In genomic region chr3:31925271-31925630, GRCh38 we compare ENCODE assay signal across 17 cellular contexts. TPM values are rescaled to one million over a fixed set of nuclear protein-coding genes. Genes with fewer than 3 reads are reported as not detected.
DNase-seq lines count a peak whose midpoint lies in the region; ATAC-seq and TF ChIP-seq lines count a peak whose summit lies in the region.
"Had no signal": no experiment of that assay in that cellular context is flagged by ENCODE, and none has a peak within 500 bp of the region (broad histone marks: within the 10 kb centered on the region; RNA-seq: fewer than 3 reads in every experiment).

No MANE protein-coding gene starts in this region.

- peak; percentile 52 for ATAC-seq in GM21390 (IDR thresholded peaks at IDR 0.05; ENCODE audit: unreplicated experiment)
- no peak for ATAC-seq in naive B cell (ENCODE audit: low read depth in 2 of 2)
- ATAC-seq in HG03571 (IDR thresholded peaks at IDR 0.05; ENCODE audit: unreplicated experiment), result no peak
- ATAC-seq: activated CD8-positive, alpha-beta memory T cell treated with anti-CD3 and anti-CD28 coated beads, Interleukin-2, amount 10 ng/mL, durations not matched to agents 7 days and 5 days had no signal

- H3K27me3 Mint-ChIP-seq in activated CD4-positive, alpha-beta memory T cell treated with anti-CD3 and anti-CD28 coated beads for 36 hours, result no peaks in the 10 kb centered on the region
- no peaks in the 10 kb centered on the region for H3K27me3 Mint-ChIP-seq in activated CD4-positive, alpha-beta memory T cell treated with anti-CD3 and anti-CD28 coated beads, Interleukin-2, amount 10 ng/mL, durations not matched to agents 7 days and 5 days
- H3K27me3 Mint-ChIP-seq in naive B cell, result no peaks in the 10 kb centered on the region
- H3K27me3 Mint-ChIP-seq in CD14-positive monocyte (ENCODE audit: low read depth in 3 of 3), result no peaks in the 10 kb centered on the region
- H3K27me3 Mint-ChIP-seq: activated CD8-positive, alpha-beta memory T cell treated with anti-CD3 and anti-CD28 coated beads, Interleukin-2, amount 10 ng/mL, durations not matched to agents 7 days and 5 days; CD4-positive, CD25-positive, alpha-beta regulatory T cell had no signal

- CTCF ChIA-PET in activated CD4-positive, alpha-beta memory T cell treated with anti-CD3 and anti-CD28 coated beads for 36 hours (lab: Charles Lee), result no interaction called here
- CTCF ChIA-PET in activated CD4-positive, alpha-beta memory T cell treated with anti-CD3 and anti-CD28 coated beads, Interleukin-2, amount 10 ng/mL, durations not matched to agents 7 days and 5 days (lab: Charles Lee), result no interaction called here

- 0 out of 2 replicates have a peak, but pooled peaks cover 4% of the 10 kb centered on the region for H3K36me3 ChIP-seq in HUES6 (ENCODE audit: control insufficient read depth, insufficient read depth, low read length)

- peaks cover 8% of the 10 kb centered on the region for H3K9me3 Mint-ChIP-seq in activated CD4-positive, alpha-beta memory T cell treated with anti-CD3 and anti-CD28 coated beads for 36 hours
- H3K9me3 Mint-ChIP-seq in activated CD4-positive, alpha-beta memory T cell treated with anti-CD3 and anti-CD28 coated beads, Interleukin-2, amount 10 ng/mL, durations not matched to agents 7 days and 5 days, result peaks cover 11% of the 10 kb centered on the region
- H3K9me3 Mint-ChIP-seq in naive B cell, result peaks cover 0 to 6% (median 3%) of the 10 kb centered on the region in 7 donors
- H3K9me3 Mint-ChIP-seq in CD14-positive monocyte, result peaks cover 0 to 7% (median 4%) of the 10 kb centered on the region in 7 donors

- no peaks in the 10 kb centered on the region for H3K27me3 ChIP-seq in HUES6 (ENCODE audit: control insufficient read depth, insufficient read depth, low read length)

- H3K36me3 Mint-ChIP-seq in activated CD4-positive, alpha-beta memory T cell treated with anti-CD3 and anti-CD28 coated beads for 36 hours, result peaks cover 1% of the 10 kb centered on the region
- peaks cover 4% of the 10 kb centered on the region for H3K36me3 Mint-ChIP-seq in activated CD4-positive, alpha-beta memory T cell treated with anti-CD3 and anti-CD28 coated beads, Interleukin-2, amount 10 ng/mL, durations not matched to agents 7 days and 5 days (ENCODE audit: low read depth)
- H3K36me3 Mint-ChIP-seq in naive B cell (peaks cover 5 to 8% of the 10 kb centered on the region in 2 donors), CD14-positive monocyte (no peaks in the 10 kb centered on the region)
- H3K36me3 Mint-ChIP-seq: CD4-positive, CD25-positive, alpha-beta regulatory T cell had no signal

- no peak overlapping the region for H3K27ac Mint-ChIP-seq in activated CD4-positive, alpha-beta memory T cell treated with anti-CD3 and anti-CD28 coated beads for 36 hours
- H3K27ac Mint-ChIP-seq in activated CD4-positive, alpha-beta memory T cell treated with anti-CD3 and anti-CD28 coated beads, Interleukin-2, amount 10 ng/mL, durations not matched to agents 7 days and 5 days, result no peak overlapping the region
- H3K27ac Mint-ChIP-seq in naive B cell (peak overlapping the region in 4 of 6 donors; percentile 48 to 88 (median 78)), CD14-positive monocyte (no peak overlapping the region)
- H3K27ac Mint-ChIP-seq: activated CD8-positive, alpha-beta memory T cell treated with anti-CD3 and anti-CD28 coated beads, Interleukin-2, amount 10 ng/mL, durations not matched to agents 7 days and 5 days; brain; CD4-positive, CD25-positive, alpha-beta regulatory T cell had no signal

- peaks cover 23% of the 10 kb centered on the region for H3K4me1 Mint-ChIP-seq in activated CD4-positive, alpha-beta memory T cell treated with anti-CD3 and anti-CD28 coated beads for 36 hours (ENCODE audit: low read depth)
- peaks cover 9% of the 10 kb centered on the region for H3K4me1 Mint-ChIP-seq in activated CD4-positive, alpha-beta memory T cell treated with anti-CD3 and anti-CD28 coated beads, Interleukin-2, amount 10 ng/mL, durations not matched to agents 7 days and 5 days
- H3K4me1 Mint-ChIP-seq in naive B cell, result peaks cover 49 to 79% (median 68%) of the 10 kb centered on the region in 3 donors
- H3K4me1 Mint-ChIP-seq in CD14-positive monocyte, result no peaks in the 10 kb centered on the region

- H3K4me1 ChIP-seq in HUES6 (ENCODE audit: control insufficient read depth, insufficient read depth, low read length), result peaks cover 20% of the 10 kb centered on the region
- H3K4me1 ChIP-seq: parathyroid adenoma had no signal

- H3K4me3 ChIP-seq in HUES6 (ENCODE audit: low read depth, low read length), result no peak overlapping the region

- intact Hi-C loops in activated CD4-positive, alpha-beta memory T cell treated with anti-CD3 and anti-CD28 coated beads for 36 hours (cut with micrococcal nuclease), result no loop called here
- intact Hi-C loops in CD14-positive monocyte (cut with micrococcal nuclease), result no loop called here

- no peak overlapping the region for H3K4me3 Mint-ChIP-seq in activated CD4-positive, alpha-beta memory T cell treated with anti-CD3 and anti-CD28 coated beads for 36 hours
- H3K4me3 Mint-ChIP-seq in activated CD4-positive, alpha-beta memory T cell treated with anti-CD3 and anti-CD28 coated beads, Interleukin-2, amount 10 ng/mL, durations not matched to agents 7 days and 5 days, result no peak overlapping the region
- H3K4me3 Mint-ChIP-seq in naive B cell (peak overlapping the region in 5 of 8 donors; percentile 3 to 60 (median 27)), CD14-positive monocyte (peak overlapping the region in 1 of 2 donors; percentile 24)
- H3K4me3 Mint-ChIP-seq: activated CD8-positive, alpha-beta memory T cell treated with anti-CD3 and anti-CD28 coated beads, Interleukin-2, amount 10 ng/mL, durations not matched to agents 7 days and 5 days; brain; CD4-positive, CD25-positive, alpha-beta regulatory T cell had no signal

- POLR2A ChIA-PET in activated CD4-positive, alpha-beta memory T cell treated with anti-CD3 and anti-CD28 coated beads for 36 hours (lab: Charles Lee), result no interaction called here
- POLR2A ChIA-PET in activated CD4-positive, alpha-beta memory T cell treated with anti-CD3 and anti-CD28 coated beads, Interleukin-2, amount 10 ng/mL, durations not matched to agents 7 days and 5 days (lab: Charles Lee), result no interaction called here

- no peak for TF ChIP-seq CTCF in CD14-positive monocyte (IDR thresholded peaks at IDR 0.05)

- H3K9ac ChIP-seq in HUES6 (ENCODE audit: low read length), result no peak overlapping the region
- H3K9ac ChIP-seq: parathyroid adenoma had no signal

- 0 out of 2 replicates have a peak overlapping the region, but pooled peaks have one; percentile 4 for H3K27ac ChIP-seq in HUES6 (ENCODE audit: low read depth, low read length)
- H3K27ac ChIP-seq: parathyroid adenoma had no signal

- DNase-seq in activated CD4-positive, alpha-beta memory T cell treated with anti-CD3 and anti-CD28 coated beads for 36 hours, result peak; percentile 29
- DNase-seq in activated CD4-positive, alpha-beta memory T cell treated with anti-CD3 and anti-CD28 coated beads, Interleukin-2, amount 10 ng/mL, durations not matched to agents 7 days and 5 days, result no peak
- DNase-seq in naive B cell (no peak), SIG-M5 treated with dmso at 0.1 percent for 504 hours (lab: John Stamatoyannopoulos, UW; ENCODE audit: unreplicated experiment) (no peak), CD14-positive monocyte (ENCODE audit: low spot score) (no peak)
- DNase-seq: activated CD8-positive, alpha-beta memory T cell treated with anti-CD3 and anti-CD28 coated beads, Interleukin-2, amount 10 ng/mL, durations not matched to agents 7 days and 5 days; activated naive CD4-positive, alpha-beta T cell treated with anti-CD3 and anti-CD28 coated beads, Interleukin-2, amount 50 U/mL, for 16 hours; CD4-positive, CD25-positive, alpha-beta regulatory T cell; DMS53; foreskin melanocyte; NCI-H1092 treated with DMSO at 0.1 percent for 48 hours; NCI-H748 treated with DMSO at 0.1 percent for 48 hours had no signal

- H3K9me3 ChIP-seq in HUES6 (ENCODE audit: control insufficient read depth, insufficient read depth, low read depth, low read length), result peaks cover 8% of the 10 kb centered on the region

RNA-seq across cellular contexts. Expression of gene OSBPL10, which starts 55.8 kb away (rescaled TPM):
- 1 to 10 TPM; 3.4 to 3.5 TPM for total RNA-seq in activated CD4-positive, alpha-beta memory T cell treated with anti-CD3 and anti-CD28 coated beads for 36 hours
- 1 to 10 TPM; 1.6 to 1.7 TPM for total RNA-seq in activated CD4-positive, alpha-beta memory T cell treated with anti-CD3 and anti-CD28 coated beads, Interleukin-2, amount 10 ng/mL, durations not matched to agents 7 days and 5 days
- polyA plus RNA-seq in naive B cell (ENCODE audit: low read depth in 6 of 6) (10 to 100 TPM; 28.7 to 65.6 (median 40.0) TPM), CD14-positive monocyte (not detected)

RNA-seq across cellular contexts. Expression of gene ZNF860, which starts 56.3 kb away (rescaled TPM):
- total RNA-seq in activated CD4-positive, alpha-beta memory T cell treated with anti-CD3 and anti-CD28 coated beads for 36 hours, result under 1 TPM in 1 of 2 experiments, not detected in 1; 0.19 TPM
- total RNA-seq in activated CD4-positive, alpha-beta memory T cell treated with anti-CD3 and anti-CD28 coated beads, Interleukin-2, amount 10 ng/mL, durations not matched to agents 7 days and 5 days, result under 1 TPM; 0.08 to 0.13 TPM
- polyA plus RNA-seq in naive B cell (ENCODE audit: low read depth in 6 of 6), result 10 to 100 TPM in 5 of 6 donors, 1 to 10 TPM in 1; 9.1 to 32.2 (median 12.2) TPM
- polyA plus RNA-seq in CD14-positive monocyte, result not detected
- total RNA-seq: activated CD8-positive, alpha-beta memory T cell treated with anti-CD3 and anti-CD28 coated beads, Interleukin-2, amount 10 ng/mL, durations not matched to agents 7 days and 5 days; CD4-positive, CD25-positive, alpha-beta regulatory T cell had no signal
- polyA plus RNA-seq: CD4-positive, CD25-positive, alpha-beta regulatory T cell had no signal

Comparison
In these comparisons a context has a peak if more than half of its experiments do, and no peak if none do; other contexts are left out.
1. H3K27ac Mint-ChIP-seq: peak in naive B cell (4 of 6); none in activated CD4-positive, alpha-beta memory T cell treated with anti-CD3 and anti-CD28 coated beads for 36 hours (single experiment), activated CD4-positive, alpha-beta memory T cell treated with anti-CD3 and anti-CD28 coated beads, Interleukin-2, amount 10 ng/mL, durations not matched to agents 7 days and 5 days (single experiment) and CD14-positive monocyte (0 of 7).
2. H3K4me3 Mint-ChIP-seq: peak in naive B cell (5 of 8); none in activated CD4-positive, alpha-beta memory T cell treated with anti-CD3 and anti-CD28 coated beads for 36 hours (single experiment) and activated CD4-positive, alpha-beta memory T cell treated with anti-CD3 and anti-CD28 coated beads, Interleukin-2, amount 10 ng/mL, durations not matched to agents 7 days and 5 days (single experiment).